ENCODE assay signal across 20 cellular contexts in genomic region chr5:113187879-113188278, GRCh38.
DNase-seq lines count a peak whose midpoint lies in the region; ATAC-seq and TF ChIP-seq lines count a peak whose summit lies in the region.
"Had no signal": no experiment of that assay in that cellular context is flagged by ENCODE, and none has a peak within 500 bp of the region (broad histone marks: within the 10 kb centered on the region; RNA-seq: fewer than 3 reads in every experiment).

No MANE protein-coding gene starts in this region.

- WGBS in smooth muscle cell (ENCODE audit: low lambda C conversion rate), result 94% methylated on average over 4 of the region's 4 CpGs

- H3K27ac ChIP-seq in smooth muscle cell (ENCODE audit: low read depth), result no peak overlapping the region
- H3K27ac ChIP-seq: 22Rv1, colonic mucosa, PC-9, transverse colon had no signal

- no peak for TF ChIP-seq CTCF in smooth muscle cell (IDR thresholded peaks at IDR 0.05; ENCODE audit: borderline replicate concordance, insufficient read depth, poor library complexity, severe bottlenecking)

- TF ChIP-seq POLR2A in GM18505 (IDR thresholded peaks at IDR 0.05; ENCODE audit: borderline replicate concordance, extremely low read depth, insufficient read depth, insufficient read length), result no peak

- H2AFZ ChIP-seq in smooth muscle cell (ENCODE audit: low read depth), result no peak overlapping the region
- H2AFZ ChIP-seq: PC-9 had no signal

- H3K9ac ChIP-seq in smooth muscle cell (ENCODE audit: low read depth), result no peak overlapping the region
- H3K9ac ChIP-seq: SK-N-SH had no signal

- H3K4me1 ChIP-seq in smooth muscle cell (ENCODE audit: low read depth), result no peaks in the 10 kb centered on the region
- H3K4me1 ChIP-seq: colonic mucosa, transverse colon had no signal

- H3K27me3 ChIP-seq in smooth muscle cell (ENCODE audit: low read depth), result peaks cover 7% of the 10 kb centered on the region
- H3K27me3 ChIP-seq: colonic mucosa, transverse colon had no signal

- H3F3A ChIP-seq in smooth muscle cell (ENCODE audit: low read depth), result no peaks in the 10 kb centered on the region

- H3K79me2 ChIP-seq in smooth muscle cell (ENCODE audit: low read depth), result peaks cover 4% of the 10 kb centered on the region

- no peaks in the 10 kb centered on the region for H3K9me3 ChIP-seq in smooth muscle cell (replicated peaks; ENCODE audit: low read depth)
- H3K9me3 ChIP-seq: colonic mucosa, SK-N-SH, transverse colon had no signal

- DNase-seq in SIG-M5 treated with dmso at 0.1 percent for 504 hours (lab: John Stamatoyannopoulos, UW; ENCODE audit: unreplicated experiment), result peak; percentile 79
- DNase-seq in SIG-M5 (lab: John Stamatoyannopoulos, UW), result no peak
- DNase-seq in SKM-1 (lab: John Stamatoyannopoulos, UW; ENCODE audit: unreplicated experiment), result peak; percentile 73
- no peak for DNase-seq in smooth muscle cell (lab: John Stamatoyannopoulos, UW; ENCODE audit: unreplicated experiment)
- DNase-seq in NCI-H2171 treated with DMSO at 0.1 percent for 48 hours (lab: John Stamatoyannopoulos, UW), result no peak
- DNase-seq: activated CD4-positive, alpha-beta memory T cell treated with anti-CD3 and anti-CD28 coated beads for 36 hours; activated T-cell treated with anti-CD3 and anti-CD28 coated beads, Interleukin-2, amount 50 U/mL, for 24 hours; colonic mucosa; foreskin fibroblast; GDM1; NCI-H2029; NCI-H510A; PC-9; SK-N-SH; stimulated activated naive CD4-positive, alpha-beta T cell treated with Interleukin-2 at 50 U/mL for 16 hours; transverse colon had no signal

- no peak overlapping the region for H3K4me2 ChIP-seq in smooth muscle cell
- H3K4me2 ChIP-seq: PC-9, SK-N-SH had no signal

- no peaks in the 10 kb centered on the region for H3K36me3 ChIP-seq in smooth muscle cell (ENCODE audit: low read depth)
- H3K36me3 ChIP-seq: colonic mucosa, transverse colon had no signal

- ATAC-seq in HG03378 (IDR thresholded peaks at IDR 0.05; ENCODE audit: unreplicated experiment) (peak; percentile 57), GM18505 (IDR thresholded peaks at IDR 0.05; ENCODE audit: unreplicated experiment) (no peak), GM18867 (IDR thresholded peaks at IDR 0.05; ENCODE audit: unreplicated experiment) (no peak)

- peaks cover 52% of the 10 kb centered on the region for H4K20me1 ChIP-seq in smooth muscle cell (ENCODE audit: low read depth)

- no peak overlapping the region for H3K4me3 ChIP-seq in smooth muscle cell
- H3K4me3 ChIP-seq: colonic mucosa, PC-9, transverse colon had no signal

Comparison
In these comparisons a context has a peak if more than half of its experiments do, and no peak if none do; other contexts are left out.
1. DNase-seq: peak in SIG-M5 treated with dmso at 0.1 percent for 504 hours (single experiment) and SKM-1 (single experiment); none in SIG-M5 (single experiment), smooth muscle cell (single experiment) and NCI-H2171 treated with DMSO at 0.1 percent for 48 hours (single experiment).